8 cellular contexts compared by ENCODE assay signal in genomic region chr11:20353829-20354434, GRCh38. TPM values are rescaled to one million over a fixed set of nuclear protein-coding genes. Genes with fewer than 3 reads are reported as not detected.
DNase-seq lines count a peak whose midpoint lies in the region; ATAC-seq and TF ChIP-seq lines count a peak whose summit lies in the region.

No MANE protein-coding gene starts in this region.

- H3K27ac ChIP-seq in IMR-90 (ENCODE audit: insufficient read depth, low read length) (no peak overlapping the region), SJCRH30 (no peak overlapping the region), esophagus muscularis mucosa (replicated peaks in 1 of 4) (no peak overlapping the region)

- CTCF ChIA-PET in GM10248 (lab: Yijun Ruan, JAX) = interaction anchor here (0.7 to 9.1 kb wide), 25 partner anchors 11 to 1277 kb away, joined by 3 to 145 read pairs (median 4); partner anchors contain the start of gene HTATIP2
- CTCF ChIA-PET in IMR-90 (lab: Yijun Ruan, JAX) = interaction anchor here (0.6 to 4.7 kb wide), 9 partner anchors 9 to 1073 kb away, joined by 3 to 21 read pairs (median 4); partner anchors contain the start of gene HTATIP2

- H2BK120ac ChIP-seq in IMR-90 (ENCODE audit: low read depth, low read length) = no peak overlapping the region

- H2BK5ac ChIP-seq in IMR-90 (ENCODE audit: low read depth, low read length, poor library complexity, severe bottlenecking) = no peak overlapping the region

- peaks cover 34% of the 10 kb centered on the region for H3K27me3 Mint-ChIP-seq in neural crest cell (ENCODE audit: low read depth)

- no peak overlapping the region for H2BK15ac ChIP-seq in IMR-90 (ENCODE audit: low read depth, low read length)

- H4K8ac ChIP-seq in IMR-90 (ENCODE audit: low read depth in 2 of 2, low read length in 2 of 2) = no peak overlapping the region

- H3K23ac ChIP-seq in IMR-90 (ENCODE audit: low read depth, low read length) = no peak overlapping the region

- no peak overlapping the region for H3K18ac ChIP-seq in IMR-90 (ENCODE audit: low read depth, low read length)

- peak; percentile 81 for ATAC-seq in IMR-90 (ENCODE audit: low read depth)
- no peak for ATAC-seq in GM21381 (IDR thresholded peaks at IDR 0.05; ENCODE audit: unreplicated experiment)
- ATAC-seq in GM19328 (IDR thresholded peaks at IDR 0.05; ENCODE audit: unreplicated experiment) = no peak

- H3K4me1 Mint-ChIP-seq in neural crest cell = peaks cover 5% of the 10 kb centered on the region

- no peak overlapping the region for H3K14ac ChIP-seq in IMR-90 (replicated peaks; ENCODE audit: low read depth, low read length)

- dilution Hi-C loops in IMR-90 (cut with HindIII; ENCODE audit: low sequenced_read_pairs, unreplicated experiment) = no loop called here

- no peak overlapping the region for H3K27ac Mint-ChIP-seq in neural crest cell (ENCODE audit: unreplicated experiment)

- no peak overlapping the region for H4K91ac ChIP-seq in IMR-90 (ENCODE audit: insufficient read depth, low read depth, low read length)

- H3K56ac ChIP-seq in IMR-90 (ENCODE audit: extremely low read depth, insufficient read depth, low read length) = no peak overlapping the region

- H3K36me3 ChIP-seq in IMR-90 (ENCODE audit: control insufficient read depth, insufficient read depth, low read length) = no peaks in the 10 kb centered on the region
- no peaks in the 10 kb centered on the region for H3K36me3 ChIP-seq in SJCRH30
- no peaks in the 10 kb centered on the region for H3K36me3 ChIP-seq in esophagus muscularis mucosa

- BruUV-seq in IMR-90 (replicated peaks; lab: Mats Ljungman, UMichigan) = no TSS peak

- H3K79me1 ChIP-seq in IMR-90 (ENCODE audit: low read depth in 1 of 2, low read length in 2 of 2) = no peaks in the 10 kb centered on the region

- H2AFZ ChIP-seq in IMR-90 (replicated peaks; ENCODE audit: low read length, poor library complexity) = no peak overlapping the region

- H3K9ac ChIP-seq in IMR-90 (ENCODE audit: low read depth, low read length) = no peak overlapping the region

- TF ChIP-seq RAD21 in IMR-90 (IDR thresholded peaks at IDR 0.05; ENCODE audit: low read length) = peak; percentile 66

- DNase-seq in AG08396 (ENCODE audit: low spot score) (peak; percentile 53), GM10248 (ENCODE audit: extremely low spot score) (peak; percentile 35), IMR-90 (peak; percentile 48), SJCRH30 (peak; percentile 55 to 87), esophagus muscularis mucosa (ENCODE audit: extremely low spot score) (no peak), neural crest cell (ENCODE audit: low read depth, low spot score) (peak; percentile 49)

- no CpG with 5 or more reads among the region's 6 CpGs for WGBS in IMR-90 (ENCODE audit: extremely low coverage in 2 of 2, insufficient read length in 1 of 2), 2 experiments
- 9% methylated on average over 6 of the region's 6 CpGs for WGBS in esophagus muscularis mucosa

- in situ Hi-C loops in IMR-90 (cut with MboI; ENCODE audit: low sequenced_read_pairs) = loop anchor here (5.0 to 25.0 kb wide), 2 partner anchors 227 to 417 kb away; no protein-coding TSS in a partner anchor

- H3K4me3 Mint-ChIP-seq in neural crest cell = no peak overlapping the region

- H3K27me3 ChIP-seq in IMR-90 (ENCODE audit: control insufficient read depth, insufficient read depth, low read length) (peaks cover 15% of the 10 kb centered on the region), SJCRH30 (no peaks in the 10 kb centered on the region), esophagus muscularis mucosa (peaks cover 0 to 4% (median 0%) of the 10 kb centered on the region in 4 donors)

- no peaks in the 10 kb centered on the region for H3K9me3 ChIP-seq in IMR-90 (ENCODE audit: control insufficient read depth, insufficient read depth, low read length)
- no peaks in the 10 kb centered on the region for H3K9me3 ChIP-seq in SJCRH30 (replicated peaks)
- no peaks in the 10 kb centered on the region for H3K9me3 ChIP-seq in esophagus muscularis mucosa

- no peak for TF ChIP-seq EP300 in esophagus muscularis mucosa (IDR thresholded peaks at IDR 0.05)

- H3K4me2 ChIP-seq in IMR-90 (ENCODE audit: low read depth, low read length) = no peak overlapping the region

- H3K4me3 ChIP-seq in IMR-90 (ENCODE audit: insufficient read depth, low read depth, low read length) (no peak overlapping the region), SJCRH30 (no peak overlapping the region), esophagus muscularis mucosa (no peak overlapping the region)

- TF ChIP-seq CTCF in GM10248 (IDR thresholded peaks at IDR 0.05; ENCODE audit: control extremely low read depth, extremely low read depth, low read depth, missing control alignments) = peak; percentile 84
- TF ChIP-seq CTCF in IMR-90 (conservative IDR thresholded peaks at IDR 0.05; ENCODE audit: low read depth, low read length) = peak; percentile 80
- TF ChIP-seq CTCF in esophagus muscularis mucosa (IDR thresholded peaks at IDR 0.05) = peak; percentile 66 to 89 (median 69)
- TF ChIP-seq CTCF in neural crest cell (conservative IDR thresholded peaks at IDR 0.05) = peak; percentile 88

- POLR2A ChIA-PET in GM10248 (lab: Yijun Ruan, JAX) = no interaction called here
- POLR2A ChIA-PET in IMR-90 (lab: Charles Lee; ENCODE audit: unreplicated experiment) = no interaction called here

- H3K4me1 ChIP-seq in IMR-90 (ENCODE audit: control insufficient read depth, insufficient read depth, low read length) (no peaks in the 10 kb centered on the region), SJCRH30 (0 out of 2 replicates have a peak, but pooled peaks cover 2% of the 10 kb centered on the region), esophagus muscularis mucosa (no peaks in the 10 kb centered on the region)

- intact Hi-C loops in IMR-90 (cut with micrococcal nuclease) = loop anchor here (2.0 to 5.0 kb wide), 4 partner anchors 403 to 797 kb away; no protein-coding TSS in a partner anchor
- intact Hi-C loops in esophagus muscularis mucosa (cut with DNase I) = loop anchor here (5.0 to 10.0 kb wide), 2 partner anchors 227 to 409 kb away; no protein-coding TSS in a partner anchor

- no peaks in the 10 kb centered on the region for H3K9me3 Mint-ChIP-seq in neural crest cell

- H2AK9ac ChIP-seq in IMR-90 (replicated peaks; ENCODE audit: low read depth, low read length, poor library complexity) = no peak overlapping the region

- H4K5ac ChIP-seq in IMR-90 (ENCODE audit: low read depth, low read length) = no peak overlapping the region

- H3K4ac ChIP-seq in IMR-90 (ENCODE audit: low read depth, low read length) = no peak overlapping the region

- no peaks in the 10 kb centered on the region for H3K36me3 Mint-ChIP-seq in neural crest cell (ENCODE audit: low read depth)

- H4K20me1 ChIP-seq in IMR-90 (ENCODE audit: insufficient read depth, low read length) = no peaks in the 10 kb centered on the region

- TF ChIP-seq POLR2A in IMR-90 (IDR thresholded peaks at IDR 0.05; ENCODE audit: low read depth, low read length) = no peak
- no peak for TF ChIP-seq POLR2A in esophagus muscularis mucosa (IDR thresholded peaks at IDR 0.05; ENCODE audit: low read depth)

- no peaks in the 10 kb centered on the region for H3K9me1 ChIP-seq in IMR-90 (ENCODE audit: insufficient read depth, low read length)

- no peak overlapping the region for H2BK20ac ChIP-seq in IMR-90 (ENCODE audit: low read depth, low read length)

- H2AK5ac ChIP-seq in IMR-90 (ENCODE audit: low read depth, low read length) = no peak overlapping the region

TF ChIP-seq in IMR-90, 13 proteins besides CTCF, POLR2A, EP300 and RAD21:
- TF ChIP-seq SMC3 (IDR thresholded peaks at IDR 0.05; ENCODE audit: low read depth, low read length) = peak; percentile 57
- TF ChIP-seq CEBPB (IDR thresholded peaks at IDR 0.05; ENCODE audit: low read depth, low read length) = no peak

RNA-seq across cellular contexts. Expression of gene HTATIP2, which starts 9.6 kb away (rescaled TPM):
- total RNA-seq in IMR-90 (2012; rRNA removed) = 7.2 and 13.6 TPM in 2 replicates
- polyA plus RNA-seq in IMR-90 (2012; rRNA removed) = 10.8 and 11.6 TPM in 2 replicates
- polyA plus RNA-seq in IMR-90 (2012; cell fraction: cytosol; rRNA removed) = 3.0 and 8.1 TPM in 2 replicates
- 1.5 and 11.6 TPM in 2 replicates for polyA plus RNA-seq in IMR-90 (2012; cell fraction: nucleus; rRNA removed; ENCODE audit: low replicate concordance)
- total RNA-seq in SJCRH30 (2014; rRNA removed; shearing (Covaris generic)) = 0.28 and 0.38 TPM in 2 replicates
- total RNA-seq in esophagus muscularis mucosa = 10 to 100 TPM; 30.2 to 54.7 (median 43.7) TPM
- 17.0 and 17.8 TPM in 2 replicates for total RNA-seq in neural crest cell

RNA-seq across cellular contexts. Expression of gene PRMT3, which starts 33.6 kb away (rescaled TPM):
- total RNA-seq in IMR-90 (2012; rRNA removed) = 11.3 and 15.0 TPM in 2 replicates
- polyA plus RNA-seq in IMR-90 (2012; rRNA removed) = 6.2 and 8.8 TPM in 2 replicates
- 2.9 TPM in 2 replicates for polyA plus RNA-seq in IMR-90 (2012; cell fraction: cytosol; rRNA removed)
- 2.4 and 7.3 TPM in 2 replicates for polyA plus RNA-seq in IMR-90 (2012; cell fraction: nucleus; rRNA removed; ENCODE audit: low replicate concordance)
- 45.7 and 49.5 TPM in 2 replicates for total RNA-seq in SJCRH30 (2014; rRNA removed; shearing (Covaris generic))
- total RNA-seq in esophagus muscularis mucosa = 10 to 100 TPM; 11.3 to 19.9 (median 16.1) TPM
- total RNA-seq in neural crest cell = 22.8 and 26.1 TPM in 2 replicates
